Comparison of ENCODE assay signal across 1 cellular context in genomic region chr2:238288650-238289573, GRCh38.
TF ChIP-seq lines count a peak whose summit lies in the region.

No MANE protein-coding gene starts in this region.

TF ChIP-seq in A549, 52 proteins besides CTCF, POLR2A, EP300 and RAD21 (continued from another document):
- TF ChIP-seq, protein P1, sequence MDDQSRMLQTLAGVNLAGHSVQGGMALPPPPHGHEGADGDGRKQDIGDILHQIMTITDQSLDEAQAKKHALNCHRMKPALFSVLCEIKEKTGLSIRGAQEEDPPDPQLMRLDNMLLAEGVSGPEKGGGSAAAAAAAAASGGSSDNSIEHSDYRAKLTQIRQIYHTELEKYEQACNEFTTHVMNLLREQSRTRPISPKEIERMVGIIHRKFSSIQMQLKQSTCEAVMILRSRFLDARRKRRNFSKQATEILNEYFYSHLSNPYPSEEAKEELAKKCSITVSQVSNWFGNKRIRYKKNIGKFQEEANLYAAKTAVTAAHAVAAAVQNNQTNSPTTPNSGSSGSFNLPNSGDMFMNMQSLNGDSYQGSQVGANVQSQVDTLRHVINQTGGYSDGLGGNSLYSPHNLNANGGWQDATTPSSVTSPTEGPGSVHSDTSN (IDR thresholded peaks at IDR 0.05): peak; percentile 96
- TF ChIP-seq PHF8 (IDR thresholded peaks at IDR 0.05; ENCODE audit: borderline replicate concordance, low read depth): peak; percentile 76; the same call in 1 of the 2 replicates
- TF ChIP-seq JUN (IDR thresholded peaks at IDR 0.05): peak in 1 of 2 experiments; percentile 37; a peak in 1 of 5 replicates
- TF ChIP-seq HEYL (CRISPR knock-in tag; IDR thresholded peaks at IDR 0.05): no peak
- TF ChIP-seq NPAS2 (CRISPR knock-in tag; IDR thresholded peaks at IDR 0.05; ENCODE audit: borderline replicate concordance): peak; percentile 99
- TF ChIP-seq RARB (CRISPR knock-in tag; IDR thresholded peaks at IDR 0.05): no peak
- peak; percentile 82 for TF ChIP-seq BHLHE40 (IDR thresholded peaks at IDR 0.05; ENCODE audit: low read depth, low read length)
- no peak for TF ChIP-seq FOSL2 (IDR thresholded peaks at IDR 0.05)
- 0 out of 2 replicates have a peak, but pooled peaks have one; percentile 13 for TF ChIP-seq FOSL2 (CRISPR knock-in tag; IDR thresholded peaks at IDR 0.05)
- 0 out of 2 replicates have a peak, but pooled peaks have one; percentile 11 for TF ChIP-seq HOXB5 (CRISPR knock-in tag; IDR thresholded peaks at IDR 0.05)
- no peak for TF ChIP-seq ESRRA (IDR thresholded peaks at IDR 0.05; ENCODE audit: borderline replicate concordance, low read length)
- TF ChIP-seq, protein P2, sequence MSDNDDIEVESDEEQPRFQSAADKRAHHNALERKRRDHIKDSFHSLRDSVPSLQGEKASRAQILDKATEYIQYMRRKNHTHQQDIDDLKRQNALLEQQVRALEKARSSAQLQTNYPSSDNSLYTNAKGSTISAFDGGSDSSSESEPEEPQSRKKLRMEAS (IDR thresholded peaks at IDR 0.05): peak; percentile 99
- TF ChIP-seq CHD2 (IDR thresholded peaks at IDR 0.05; ENCODE audit: low read length, partially characterized antibody): no peak
- no peak for TF ChIP-seq TP53 (CRISPR knock-in tag; IDR thresholded peaks at IDR 0.05)
- TF ChIP-seq FOXS1 (CRISPR knock-in tag; IDR thresholded peaks at IDR 0.05): no peak
